26 cellular contexts compared by ENCODE assay signal in the genomic region with DNA sequence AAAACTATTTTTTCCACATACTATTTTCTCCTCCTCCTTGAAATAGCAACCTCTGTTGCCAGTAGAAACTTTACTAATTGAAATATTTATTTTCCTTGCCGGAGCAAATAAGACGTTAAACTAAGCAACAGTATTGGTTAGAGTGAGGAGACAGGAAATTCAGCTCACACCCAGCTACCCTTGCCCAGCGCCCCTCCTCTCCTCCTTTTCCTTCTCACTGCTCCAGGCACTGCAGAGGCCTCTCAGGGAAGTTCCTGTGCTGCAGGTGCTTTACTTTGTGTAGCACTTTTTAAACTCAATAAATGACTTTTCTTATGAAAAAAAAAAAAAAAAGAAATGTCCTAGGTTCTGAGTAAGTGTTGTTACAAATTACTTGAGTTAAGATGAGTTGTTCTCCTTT.
"Had no signal": no experiment of that assay in that cellular context is flagged by ENCODE, and none has a peak within 500 bp of the region (broad histone marks: within the 10 kb centered on the region; RNA-seq: fewer than 3 reads in every experiment).

No MANE protein-coding gene starts in this region.

- H3K27me3 Mint-ChIP-seq: activated CD4-positive, alpha-beta memory T cell treated with anti-CD3 and anti-CD28 coated beads, Interleukin-2, amount 10 ng/mL, durations not matched to agents 7 days and 5 days; activated CD4-positive, alpha-beta T cell treated with anti-CD3 and anti-CD28 coated beads for 36 hours; activated naive CD8-positive, alpha-beta T cell; activated T-helper 17 cell treated with anti-CD3 and anti-CD28 coated beads, Interleukin-2, amount 50 U/mL, for 72 hours; T-cell had no signal

- H3K4me3 ChIP-seq: cardiac muscle cell, MG63, SK-N-MC had no signal

- H3K27me3 ChIP-seq: brain microvascular endothelial cell, cardiac muscle cell, MG63 had no signal

- H3K4me1 Mint-ChIP-seq: activated CD4-positive, alpha-beta memory T cell treated with anti-CD3 and anti-CD28 coated beads, Interleukin-2, amount 10 ng/mL, durations not matched to agents 7 days and 5 days; activated CD4-positive, alpha-beta T cell treated with anti-CD3 and anti-CD28 coated beads for 36 hours; activated T-helper 17 cell treated with anti-CD3 and anti-CD28 coated beads, Interleukin-2, amount 50 U/mL, for 72 hours; T-cell had no signal

- ATAC-seq: activated CD4-positive, alpha-beta T cell treated with anti-CD3 and anti-CD28 coated beads for 36 hours; activated T-helper 17 cell treated with anti-CD3 and anti-CD28 coated beads, Interleukin-2, amount 50 U/mL, for 72 hours; Panc1; Right ventricle myocardium inferior; T-cell had no signal

- H3K36me3 Mint-ChIP-seq: activated naive CD8-positive, alpha-beta T cell; T-cell had no signal

- H3K4me3 Mint-ChIP-seq: activated CD4-positive, alpha-beta memory T cell treated with anti-CD3 and anti-CD28 coated beads, Interleukin-2, amount 10 ng/mL, durations not matched to agents 7 days and 5 days; activated CD4-positive, alpha-beta T cell treated with anti-CD3 and anti-CD28 coated beads for 36 hours; activated naive CD4-positive, alpha-beta T cell treated with anti-CD3 and anti-CD28 coated beads for 36 hours; activated naive CD8-positive, alpha-beta T cell; activated T-helper 17 cell treated with anti-CD3 and anti-CD28 coated beads, Interleukin-2, amount 50 U/mL, for 72 hours; T-cell had no signal

- H3K9me3 ChIP-seq: MG63 had no signal

- H3K36me3 ChIP-seq: brain microvascular endothelial cell, cardiac muscle cell, MG63 had no signal

- DNase-seq: activated CD4-positive, alpha-beta memory T cell treated with anti-CD3 and anti-CD28 coated beads, Interleukin-2, amount 10 ng/mL, durations not matched to agents 7 days and 5 days; activated CD4-positive, alpha-beta T cell treated with anti-CD3 and anti-CD28 coated beads for 36 hours; activated CD4-positive, alpha-beta T cell treated with anti-CD3 and anti-CD28 coated beads, Interleukin-2, amount 50 U/mL, for 1 hour; activated gamma-delta T cell; activated naive CD4-positive, alpha-beta T cell treated with anti-CD3 and anti-CD28 coated beads for 36 hours; activated T-cell treated with anti-CD3 and anti-CD28 coated beads for 4 hours; activated T-cell treated with anti-CD3 and anti-CD28 coated beads, Interleukin-2, amount 50 U/mL, for 48 hours; brain microvascular endothelial cell; MG63; NCI-H146; NCI-H187 treated with DMSO at 0.1 percent for 48 hours; NCI-H2171; NCI-H2227 treated with DMSO at 0.1 percent for 48 hours; NCI-H446 treated with DMSO at 0.1 percent for 48 hours; NCI-H526 treated with DMSO at 0.1 percent for 48 hours; NK-92 treated with Interleukin-12 subunit alpha and Interleukin-12 subunit beta, amount 100 ng/mL, for 24 hours; OCI-M1; RPMI8226; T-cell had no signal

- H3K27ac Mint-ChIP-seq: activated CD4-positive, alpha-beta memory T cell treated with anti-CD3 and anti-CD28 coated beads, Interleukin-2, amount 10 ng/mL, durations not matched to agents 7 days and 5 days; activated CD4-positive, alpha-beta T cell treated with anti-CD3 and anti-CD28 coated beads for 36 hours; activated naive CD4-positive, alpha-beta T cell treated with anti-CD3 and anti-CD28 coated beads for 36 hours; activated naive CD8-positive, alpha-beta T cell; activated T-helper 17 cell treated with anti-CD3 and anti-CD28 coated beads, Interleukin-2, amount 50 U/mL, for 72 hours; T-cell had no signal

- H3K27ac ChIP-seq: brain microvascular endothelial cell, cardiac muscle cell, SK-N-MC, VCaP had no signal
